Comparison of ENCODE assay signal across 8 cellular contexts in genomic region chr5:32174011-32174866, GRCh38. TPM values are rescaled to one million over a fixed set of nuclear protein-coding genes. Genes with fewer than 3 reads are reported as not detected.
DNase-seq lines count a peak whose midpoint lies in the region; ATAC-seq and TF ChIP-seq lines count a peak whose summit lies in the region.

TSS of gene GOLPH3 (minus strand) at chr5:32174319. CDS start at chr5:32174034, 285 bp downstream.

- peak within 1 kb of the TSS; percentile 93 for H2AK5ac ChIP-seq in IMR-90 (ENCODE audit: low read depth, low read length)

- TF ChIP-seq CTCF in IMR-90 (conservative IDR thresholded peaks at IDR 0.05; ENCODE audit: low read depth, low read length) (no peak; the same call in 1 of the 2 replicates), OCI-LY7 (conservative IDR thresholded peaks at IDR 0.05; ENCODE audit: low read length) (no peak), mucosa of descending colon (IDR thresholded peaks at IDR 0.05) (peak; percentile 5)

- H4K20me1 ChIP-seq in IMR-90 (ENCODE audit: insufficient read depth, low read length) (peaks cover 43% of the 10 kb centered on the region), OCI-LY7 (ENCODE audit: insufficient read depth, low read length) (0 out of 2 replicates have a peak, but pooled peaks cover 6% of the 10 kb centered on the region)

- peak within 1 kb of the TSS; percentile 98 for H3K9ac ChIP-seq in IMR-90 (ENCODE audit: low read depth, low read length)

- H2BK120ac ChIP-seq in IMR-90 (ENCODE audit: low read depth, low read length) = peak within 1 kb of the TSS; percentile 93

- CTCF ChIA-PET in IMR-90 (lab: Yijun Ruan, JAX) = interaction anchor here (0.6 kb wide), 1 partner anchor 617 kb away, joined by 8 read pairs; no protein-coding TSS in a partner anchor
- CTCF ChIA-PET in OCI-LY7 (lab: Charles Lee; ENCODE audit: unreplicated experiment) = no interaction called here

- peak within 1 kb of the TSS; percentile 99 for H3K27ac ChIP-seq in IMR-90 (ENCODE audit: insufficient read depth, low read length)
- peak within 1 kb of the TSS; percentile 75 for H3K27ac ChIP-seq in OCI-LY7 (ENCODE audit: low read depth, low read length, poor library complexity, severe bottlenecking)

- peak within 1 kb of the TSS; percentile 94 for H3K56ac ChIP-seq in IMR-90 (ENCODE audit: extremely low read depth, insufficient read depth, low read length)

- peak within 1 kb of the TSS; percentile 59 for H2BK20ac ChIP-seq in IMR-90 (ENCODE audit: low read depth, low read length)

- peak within 1 kb of the TSS; percentile 98 for H3K4ac ChIP-seq in IMR-90 (ENCODE audit: low read depth, low read length)

- DNase-seq in DMS 273 (lab: John Stamatoyannopoulos, UW; ENCODE audit: unreplicated experiment) (peak; percentile 98), IMR-90 (peak; percentile 83), OCI-LY7 (ENCODE audit: low spot score) (peak; percentile 93), activated T-cell treated with anti-CD3 and anti-CD28 coated beads for 1 hour (ENCODE audit: low read depth) (peak; percentile 86), epidermal melanocyte (ENCODE audit: insufficient read length, low spot score) (peak; percentile 87), mucosa of descending colon (peak; percentile 96)
- DNase-seq in stimulated activated CD8-positive, alpha-beta memory T cell treated with anti-CD3 and anti-CD28 coated beads, Interleukin-4, amount 100 ng/mL, for 1 hour (ENCODE audit: low read depth in 2 of 2, low spot score in 1 of 2) = peak; percentile 79 to 82

- H4K5ac ChIP-seq in IMR-90 (ENCODE audit: low read depth, low read length) = peak within 1 kb of the TSS; percentile 94

- H2AFZ ChIP-seq in IMR-90 (replicated peaks; ENCODE audit: low read length, poor library complexity) (peak within 1 kb of the TSS; percentile 99), OCI-LY7 (ENCODE audit: low read length) (peak within 1 kb of the TSS; percentile 95)

- H3K4me2 ChIP-seq in IMR-90 (ENCODE audit: low read depth, low read length) (peak within 1 kb of the TSS; percentile 79), OCI-LY7 (ENCODE audit: low read length) (peak within 1 kb of the TSS; percentile 88)

- H3K4me3 ChIP-seq in IMR-90 (ENCODE audit: insufficient read depth, low read depth, low read length) (peak within 1 kb of the TSS; percentile 86), OCI-LY7 (ENCODE audit: low read depth, low read length, poor library complexity, severe bottlenecking) (peak within 1 kb of the TSS; percentile 93), mucosa of descending colon (peak within 1 kb of the TSS; percentile 96)

- peak; percentile 88 for TF ChIP-seq POLR2A in IMR-90 (IDR thresholded peaks at IDR 0.05; ENCODE audit: low read depth, low read length)

- H3K9me3 ChIP-seq in IMR-90 (ENCODE audit: control insufficient read depth, insufficient read depth, low read length) = no peaks in the 10 kb centered on the region
- no peaks in the 10 kb centered on the region for H3K9me3 ChIP-seq in OCI-LY7 (ENCODE audit: low read length)
- no peaks in the 10 kb centered on the region for H3K9me3 ChIP-seq in mucosa of descending colon

- H3K79me1 ChIP-seq in IMR-90 (ENCODE audit: low read depth in 1 of 2, low read length in 2 of 2) = peaks cover 0 to 28% of the 10 kb centered on the region in 2 experiments; a peak in 3 of 4 replicates

- peak within 1 kb of the TSS; percentile 87 for H3K23ac ChIP-seq in IMR-90 (ENCODE audit: low read depth, low read length)

- intact Hi-C loops in IMR-90 (cut with micrococcal nuclease) (loop anchor here (2.0 to 5.0 kb wide), 2 partner anchors 51 to 153 kb away; no protein-coding TSS in a partner anchor), OCI-LY7 (cut with micrococcal nuclease; ENCODE audit: unreplicated experiment) (loop anchor here (5.0 kb wide), 2 partner anchors 43 to 413 kb away; partner anchors contain the start of gene SUB1), mucosa of descending colon (cut with DNase I, micrococcal nuclease) (loop anchor here in 1 of 2 donors (10.0 kb wide), 1 partner anchor 51 kb away; no protein-coding TSS in a partner anchor)

- no peaks in the 10 kb centered on the region for H3K9me2 ChIP-seq in OCI-LY7 (ENCODE audit: insufficient read depth, low read length)

- H3K27me3 ChIP-seq in IMR-90 (ENCODE audit: control insufficient read depth, insufficient read depth, low read length) = no peaks in the 10 kb centered on the region

- peak within 1 kb of the TSS; percentile 95 for H2BK15ac ChIP-seq in IMR-90 (ENCODE audit: low read depth, low read length)

- WGBS in IMR-90 (ENCODE audit: extremely low coverage in 2 of 2, insufficient read length in 1 of 2), 2 experiments = 1% methylated on average over 54 of the region's 85 CpGs; no CpG with 5 or more reads in 1 of the 2 experiments

- dilution Hi-C loops in IMR-90 (cut with HindIII; ENCODE audit: low sequenced_read_pairs, unreplicated experiment) = no loop called here

- no peak for TF ChIP-seq RAD21 in IMR-90 (IDR thresholded peaks at IDR 0.05; ENCODE audit: low read length)

- H3K79me2 ChIP-seq in OCI-LY7 (ENCODE audit: insufficient read depth, low read depth, low read length) = peaks cover 45% of the 10 kb centered on the region

- in situ Hi-C loops in IMR-90 (cut with MboI; ENCODE audit: low sequenced_read_pairs) = loop anchor here (5.0 kb wide), 1 partner anchor 53 kb away; no protein-coding TSS in a partner anchor

- BruUV-seq in IMR-90 (replicated peaks; lab: Mats Ljungman, UMichigan) = TSS peak; percentile 95
- BruUV-seq in OCI-LY7 (replicated peaks; lab: Mats Ljungman, UMichigan) = no TSS peak

- peaks cover 6% of the 10 kb centered on the region for H3K36me3 ChIP-seq in IMR-90 (ENCODE audit: control insufficient read depth, insufficient read depth, low read length)
- peaks cover 28% of the 10 kb centered on the region for H3K36me3 ChIP-seq in OCI-LY7 (ENCODE audit: insufficient read depth, low read length)
- no peaks in the 10 kb centered on the region for H3K36me3 ChIP-seq in mucosa of descending colon (ENCODE audit: low read depth)

- peak within 1 kb of the TSS; percentile 97 for H2BK5ac ChIP-seq in IMR-90 (ENCODE audit: low read depth, low read length, poor library complexity, severe bottlenecking)

- ATAC-seq in GM21529 (IDR thresholded peaks at IDR 0.05; ENCODE audit: unreplicated experiment) (peak; percentile 82), IMR-90 (ENCODE audit: low read depth) (peak; percentile 86), mucosa of descending colon (peak; percentile 93)

- H3K18ac ChIP-seq in IMR-90 (ENCODE audit: low read depth, low read length) = peak within 1 kb of the TSS; percentile 93

- peak within 1 kb of the TSS; percentile 99 for H3K14ac ChIP-seq in IMR-90 (replicated peaks; ENCODE audit: low read depth, low read length)

- peak within 1 kb of the TSS; percentile 99 for H2AK9ac ChIP-seq in IMR-90 (replicated peaks; ENCODE audit: low read depth, low read length, poor library complexity)

- POLR2A ChIA-PET in IMR-90 (lab: Charles Lee; ENCODE audit: unreplicated experiment) (interaction anchor here (0.6 to 1.1 kb wide), 2 partner anchors 10 to 16 kb away, joined by 3 to 10 read pairs; no protein-coding TSS in a partner anchor), OCI-LY7 (lab: Charles Lee) (interaction anchor here (0.6 to 1.8 kb wide), 5 partner anchors 9 to 37 kb away, joined by 3 to 7 read pairs (median 6); no protein-coding TSS in a partner anchor)

- peaks cover 3% of the 10 kb centered on the region; the same call in 1 of the 2 replicates for H3K9me1 ChIP-seq in IMR-90 (ENCODE audit: insufficient read depth, low read length)

- H4K8ac ChIP-seq in IMR-90 (ENCODE audit: low read depth in 2 of 2, low read length in 2 of 2) = peak within 1 kb of the TSS; percentile 88 to 98

- H4K91ac ChIP-seq in IMR-90 (ENCODE audit: insufficient read depth, low read depth, low read length) = peak within 1 kb of the TSS; percentile 98

- peaks cover 4% of the 10 kb centered on the region; the same call in 1 of the 2 replicates for H3K4me1 ChIP-seq in IMR-90 (ENCODE audit: control insufficient read depth, insufficient read depth, low read length)
- H3K4me1 ChIP-seq in OCI-LY7 (ENCODE audit: insufficient read depth, low read length, poor library complexity, severe bottlenecking) = peaks cover 27% of the 10 kb centered on the region
- H3K4me1 ChIP-seq in mucosa of descending colon (ENCODE audit: low read depth) = peaks cover 27% of the 10 kb centered on the region

TF ChIP-seq in IMR-90, 13 proteins besides CTCF, POLR2A, EP300 and RAD21 (continues in another document):
- no peak for TF ChIP-seq MAZ (IDR thresholded peaks at IDR 0.05; ENCODE audit: borderline replicate concordance, low read depth, low read length)
- TF ChIP-seq ELK1 (IDR thresholded peaks at IDR 0.05; ENCODE audit: borderline replicate concordance, low read depth, low read length) = no peak
- no peak for TF ChIP-seq CHD1 (IDR thresholded peaks at IDR 0.05; ENCODE audit: low read depth, low read length)
- no peak for TF ChIP-seq SMC3 (IDR thresholded peaks at IDR 0.05; ENCODE audit: low read depth, low read length)
- no peak for TF ChIP-seq FOS (IDR thresholded peaks at IDR 0.05; ENCODE audit: low read depth, low read length)
- no peak for TF ChIP-seq BHLHE40 (IDR thresholded peaks at IDR 0.05; ENCODE audit: low read depth, low read length)
- TF ChIP-seq, protein P1, sequence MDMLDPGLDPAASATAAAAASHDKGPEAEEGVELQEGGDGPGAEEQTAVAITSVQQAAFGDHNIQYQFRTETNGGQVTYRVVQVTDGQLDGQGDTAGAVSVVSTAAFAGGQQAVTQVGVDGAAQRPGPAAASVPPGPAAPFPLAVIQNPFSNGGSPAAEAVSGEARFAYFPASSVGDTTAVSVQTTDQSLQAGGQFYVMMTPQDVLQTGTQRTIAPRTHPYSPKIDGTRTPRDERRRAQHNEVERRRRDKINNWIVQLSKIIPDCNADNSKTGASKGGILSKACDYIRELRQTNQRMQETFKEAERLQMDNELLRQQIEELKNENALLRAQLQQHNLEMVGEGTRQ (IDR thresholded peaks at IDR 0.05; ENCODE audit: low read depth, low read length) = no peak
- no peak for TF ChIP-seq CEBPB (IDR thresholded peaks at IDR 0.05; ENCODE audit: low read depth, low read length)
- TF ChIP-seq RCOR1 (IDR thresholded peaks at IDR 0.05; ENCODE audit: insufficient replicate concordance, low read length) = no peak

RNA-seq across cellular contexts. Expression of gene GOLPH3, which starts in this region (rescaled TPM):
- total RNA-seq in IMR-90 (2012; rRNA removed) (38.2 and 59.7 TPM in 2 replicates), OCI-LY7 (2022) (51.0 and 53.8 TPM in 2 replicates), mucosa of descending colon (100 to 1,000 TPM; 101 to 178 (median 123) TPM)
- 32.9 and 41.3 TPM in 2 replicates for polyA plus RNA-seq in IMR-90 (2012; rRNA removed)
- 13.1 and 45.1 TPM in 2 replicates for polyA plus RNA-seq in IMR-90 (2012; cell fraction: cytosol; rRNA removed)
- 29.5 and 36.1 TPM in 2 replicates for polyA plus RNA-seq in IMR-90 (2012; cell fraction: nucleus; rRNA removed; ENCODE audit: low replicate concordance)
- total RNA-seq in OCI-LY7 (2014; rRNA removed; shearing (Covaris generic)) = 25.7 and 35.9 TPM in 2 replicates

Comparison
In these comparisons a context has a peak if more than half of its experiments do, and no peak if none do; other contexts are left out.
1. Peak in every context shown above with its lines: DNase-seq, ATAC-seq, H3K4me3 ChIP-seq and H3K27ac ChIP-seq.